ENCODE assay signal across 21 cellular contexts in the genomic region with DNA sequence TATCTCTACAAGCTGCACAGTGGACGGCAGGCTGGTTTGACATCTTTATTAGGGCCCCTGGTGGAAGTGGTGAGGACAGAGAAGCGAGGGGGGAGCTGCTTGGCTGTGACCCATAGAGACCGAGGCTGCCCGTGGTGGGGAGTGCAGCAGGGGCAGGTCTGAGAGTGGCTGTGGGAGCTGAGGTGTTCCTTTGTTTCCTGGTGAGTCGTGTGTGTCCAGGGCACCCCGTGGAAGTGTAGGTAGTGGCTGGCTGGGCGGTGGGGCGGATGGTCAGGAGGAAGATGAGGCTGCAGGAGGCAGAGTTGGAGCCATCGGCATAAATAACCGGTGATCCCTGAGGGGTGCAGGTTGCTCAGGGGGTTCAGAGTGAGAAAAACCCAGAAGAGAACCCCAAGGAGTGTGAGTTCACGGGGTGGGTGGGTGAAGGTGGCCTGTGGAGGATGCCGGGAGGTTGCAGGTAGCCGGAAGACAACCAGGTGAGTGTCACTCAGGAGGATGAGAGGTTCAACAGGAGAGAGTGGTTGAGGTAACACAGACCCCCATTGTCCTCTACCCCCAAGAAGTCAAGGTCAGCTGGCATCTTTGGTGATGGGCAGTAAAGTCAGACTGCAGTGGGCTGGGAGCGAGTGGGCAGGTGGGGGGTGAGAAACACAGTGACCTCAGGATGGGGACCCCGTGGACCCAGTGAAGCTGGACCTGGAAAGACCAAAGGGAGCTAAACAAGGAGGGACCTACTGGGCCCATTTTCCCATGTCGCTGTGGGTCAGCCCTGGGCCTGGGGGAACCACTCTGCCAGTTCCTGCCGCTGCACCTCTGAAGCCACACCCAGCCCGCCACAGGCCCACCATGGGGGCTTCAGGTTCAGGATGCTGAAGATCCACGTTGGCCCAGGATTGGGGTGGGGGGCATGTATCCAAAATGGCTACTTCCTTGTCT. TPM values are rescaled to one million over a fixed set of nuclear protein-coding genes. Genes with fewer than 3 reads are reported as not detected.
DNase-seq lines count a peak whose midpoint lies in the region; ATAC-seq and TF ChIP-seq lines count a peak whose summit lies in the region.
"Had no signal": no experiment of that assay in that cellular context is flagged by ENCODE, and none has a peak within 500 bp of the region (broad histone marks: within the 10 kb centered on the region; RNA-seq: fewer than 3 reads in every experiment).

No MANE protein-coding gene starts in this region.

- peaks cover 16 to 62% (median 39%) of the 10 kb centered on the region in 9 donors for H3K4me1 ChIP-seq in heart right ventricle
- H3K4me1 ChIP-seq: HAP-1 had no signal

- peaks cover 0 to 20% (median 0%) of the 10 kb centered on the region in 9 donors for H3K36me3 ChIP-seq in heart right ventricle
- H3K36me3 ChIP-seq in brain microvascular endothelial cell (replicated peaks): no peaks in the 10 kb centered on the region
- H3K36me3 ChIP-seq: adrenal gland, ovary had no signal

- ATAC-seq in heart right ventricle (peak in 1 of 8 donors; percentile 9), left cardiac atrium (no peak), HG02642 (IDR thresholded peaks at IDR 0.05; ENCODE audit: poor library complexity, unreplicated experiment) (no peak)
- ATAC-seq: GM12878 had no signal

- H3K27ac Mint-ChIP-seq in neural crest cell (ENCODE audit: unreplicated experiment) (no peak overlapping the region), type B pancreatic cell (peak overlapping the region; percentile 53)
- H3K27ac Mint-ChIP-seq: activated T-helper 1 cell treated with anti-CD3 and anti-CD28 coated beads, Interleukin-12 subunit alpha, Interleukin-12 subunit beta, Interleukin-2, Interleukin-4 antibody, amounts not matched to agents 30 ng/mL and 10 ng/mL and 1 ng/mL, durations not matched to agents 14 hours and 24 hours and 36 hours; CD14-positive monocyte had no signal

- peaks cover 32% of the 10 kb centered on the region for H3K4me1 Mint-ChIP-seq in neural crest cell
- peaks cover 31% of the 10 kb centered on the region for H3K4me1 Mint-ChIP-seq in type B pancreatic cell (ENCODE audit: unreplicated experiment)

- TF ChIP-seq CTCF in heart right ventricle (IDR thresholded peaks at IDR 0.05): no peak
- TF ChIP-seq CTCF in neural crest cell (conservative IDR thresholded peaks at IDR 0.05): no peak
- no peak for TF ChIP-seq CTCF in type B pancreatic cell (conservative IDR thresholded peaks at IDR 0.05)
- no peak for TF ChIP-seq CTCF in brain microvascular endothelial cell (IDR thresholded peaks at IDR 0.05; ENCODE audit: low read depth, low read length, missing control alignments)

- no peaks in the 10 kb centered on the region for H3K27me3 ChIP-seq in heart right ventricle
- H3K27me3 ChIP-seq in brain microvascular endothelial cell (replicated peaks): no peaks in the 10 kb centered on the region
- H3K27me3 ChIP-seq: adrenal gland, ovary had no signal

- no peak for DNase-seq in heart right ventricle
- no peak for DNase-seq in left cardiac atrium
- no peak for DNase-seq in caudate nucleus (lab: John Stamatoyannopoulos, UW)
- no peak for DNase-seq in neural crest cell (ENCODE audit: low read depth, low spot score)
- no peak for DNase-seq in type B pancreatic cell (ENCODE audit: extremely low spot score, unreplicated experiment)
- DNase-seq in stimulated activated CD4-positive, alpha-beta T cell treated with anti-CD3 and anti-CD28 coated beads, Interleukin-1b, Interleukin-23, amount 100 ng/mL, for 48 hours: no peak
- no peak for DNase-seq in brain microvascular endothelial cell
- DNase-seq: activated CD4-positive, CD25-positive, alpha-beta regulatory T cell treated with anti-CD3 and anti-CD28 coated beads, Interleukin-2, amount 50 U/mL, for 72 hours; effector memory CD4-positive, alpha-beta T cell; GF-D8; NCI-H774; ovary; stimulated activated CD4-positive, alpha-beta T cell treated with anti-CD3 and anti-CD28 coated beads, Interleukin-4, amount 100 ng/mL, for 1 hour; T-helper 9 cell had no signal

- H3K36me3 Mint-ChIP-seq in neural crest cell (ENCODE audit: low read depth) (no peaks in the 10 kb centered on the region), type B pancreatic cell (no peaks in the 10 kb centered on the region)

- no peaks in the 10 kb centered on the region for H3K9me3 ChIP-seq in heart right ventricle
- H3K9me3 ChIP-seq: adrenal gland, HAP-1, ovary had no signal

- H3K4me3 ChIP-seq in heart right ventricle (no peak overlapping the region), brain microvascular endothelial cell (ENCODE audit: low read depth, low read length) (no peak overlapping the region)
- H3K4me3 ChIP-seq: adrenal gland, GM12878, HAP-1, ovary had no signal

- H3K27ac ChIP-seq in heart right ventricle (peak overlapping the region in 7 of 10 donors; percentile 19 to 73 (median 31)), caudate nucleus (ENCODE audit: low read depth, low read length) (peak overlapping the region; percentile 87), brain microvascular endothelial cell (no peak overlapping the region)
- H3K27ac ChIP-seq: adrenal gland, ovary had no signal

- no peaks in the 10 kb centered on the region for H3K27me3 Mint-ChIP-seq in neural crest cell (ENCODE audit: low read depth)
- H3K27me3 Mint-ChIP-seq in type B pancreatic cell: no peaks in the 10 kb centered on the region
- H3K27me3 Mint-ChIP-seq: central memory CD8-positive, alpha-beta T cell had no signal

- in situ Hi-C loops in brain microvascular endothelial cell (cut with HindIII; ENCODE audit: low pct_ligation_motif_present, low sequenced_read_pairs): no loop called here

- intact Hi-C loops in heart right ventricle (cut with DNase I): loop anchor here in 7 of 10 donors (5.0 to 10.0 kb wide), 3 partner anchors 163 to 391 kb away; no protein-coding TSS in a partner anchor
- intact Hi-C loops in left cardiac atrium (cut with DNase I): loop anchor here in 1 of 2 donors (10.0 kb wide), 1 partner anchor 163 kb away; no protein-coding TSS in a partner anchor

- WGBS in heart right ventricle, 2 donors: 68 to 82% methylated on average over 19 of the region's 19 CpGs

- H3K4me3 Mint-ChIP-seq in neural crest cell (peak overlapping the region; percentile 34), type B pancreatic cell (no peak overlapping the region)
- H3K4me3 Mint-ChIP-seq: activated T-helper 1 cell treated with anti-CD3 and anti-CD28 coated beads, Interleukin-12 subunit alpha, Interleukin-12 subunit beta, Interleukin-2, Interleukin-4 antibody, amounts not matched to agents 30 ng/mL and 10 ng/mL and 1 ng/mL, durations not matched to agents 14 hours and 24 hours and 36 hours; CD14-positive monocyte; central memory CD8-positive, alpha-beta T cell had no signal

- H3K9me3 Mint-ChIP-seq in neural crest cell: no peaks in the 10 kb centered on the region
- H3K9me3 Mint-ChIP-seq in type B pancreatic cell: no peaks in the 10 kb centered on the region
- H3K9me3 Mint-ChIP-seq: activated T-helper 1 cell treated with anti-CD3 and anti-CD28 coated beads, Interleukin-12 subunit alpha, Interleukin-12 subunit beta, Interleukin-2, Interleukin-4 antibody, amounts not matched to agents 30 ng/mL and 10 ng/mL and 1 ng/mL, durations not matched to agents 14 hours and 24 hours and 36 hours; CD14-positive monocyte; central memory CD8-positive, alpha-beta T cell had no signal

RNA-seq across cellular contexts. Expression of gene ATP6V0E2, which starts 7.8 kb away (rescaled TPM):
- total RNA-seq in heart right ventricle (100 to 1,000 TPM in 5 of 10 donors, 10 to 100 TPM in 5; 69.2 to 119 (median 96.7) TPM), left cardiac atrium (100 to 1,000 TPM in 1 of 2 donors, 10 to 100 TPM in 1; 56.8 to 104 TPM), neural crest cell (86.5 and 87.4 TPM in 2 replicates), type B pancreatic cell (ENCODE audit: low replicate concordance) (36.8 and 53.6 TPM in 2 replicates)
- 10 to 100 TPM; 27.5 to 46.5 TPM for polyA plus RNA-seq in heart right ventricle

RNA-seq across cellular contexts. Expression of gene ZNF862, which starts 43.4 kb away (rescaled TPM):
- total RNA-seq in heart right ventricle (10 to 100 TPM in 6 of 10 donors, 1 to 10 TPM in 4; 7.4 to 13.3 (median 10.5) TPM), left cardiac atrium (1 to 10 TPM; 8.7 to 9.7 TPM), neural crest cell (15.2 and 19.6 TPM in 2 replicates), type B pancreatic cell (ENCODE audit: low replicate concordance) (21.2 and 23.9 TPM in 2 replicates)
- 1 to 10 TPM; 3.9 to 9.6 TPM for polyA plus RNA-seq in heart right ventricle
